15 cellular contexts compared by ENCODE assay signal in genomic region chr10:99964791-99965190, GRCh38. TPM values are rescaled to one million over a fixed set of nuclear protein-coding genes. Genes with fewer than 3 reads are reported as not detected.
DNase-seq lines count a peak whose midpoint lies in the region; ATAC-seq and TF ChIP-seq lines count a peak whose summit lies in the region.
"Had no signal": no experiment of that assay in that cellular context is flagged by ENCODE, and none has a peak within 500 bp of the region (broad histone marks: within the 10 kb centered on the region; RNA-seq: fewer than 3 reads in every experiment).

No MANE protein-coding gene starts in this region.

- H3K9me3 Mint-ChIP-seq in neural crest cell: no peaks in the 10 kb centered on the region
- H3K9me3 Mint-ChIP-seq: CD4-positive, alpha-beta T cell; stimulated activated naive CD8-positive, alpha-beta T cell treated with anti-CD3 and anti-CD28 coated beads, Interleukin-15, amount 100 ng/mL, for 72 hours had no signal

- no peak overlapping the region for H3K27ac Mint-ChIP-seq in neural crest cell (ENCODE audit: unreplicated experiment)
- H3K27ac Mint-ChIP-seq: activated CD8-positive, alpha-beta T cell treated with anti-CD3 and anti-CD28 coated beads, Interleukin-2, amount 10 ng/mL, durations not matched to agents 7 days and 5 days; CD4-positive, alpha-beta T cell had no signal

- H3K9me3 ChIP-seq in lower lobe of right lung: no peaks in the 10 kb centered on the region
- H3K9me3 ChIP-seq: esophagus muscularis mucosa had no signal

- no peaks in the 10 kb centered on the region for H3K27me3 ChIP-seq in lower lobe of right lung (ENCODE audit: low read depth)
- H3K27me3 ChIP-seq: esophagus muscularis mucosa had no signal

- TF ChIP-seq CTCF in AG10803 (conservative IDR thresholded peaks at IDR 0.05; ENCODE audit: low read length): peak; percentile 46
- TF ChIP-seq CTCF in neural crest cell (conservative IDR thresholded peaks at IDR 0.05): peak; percentile 22
- TF ChIP-seq CTCF in lower lobe of right lung (IDR thresholded peaks at IDR 0.05): no peak

- no peak overlapping the region for H3K4me3 Mint-ChIP-seq in neural crest cell
- H3K4me3 Mint-ChIP-seq: activated CD8-positive, alpha-beta T cell treated with anti-CD3 and anti-CD28 coated beads, Interleukin-2, amount 10 ng/mL, durations not matched to agents 7 days and 5 days; CD4-positive, alpha-beta T cell; stimulated activated naive CD8-positive, alpha-beta T cell treated with anti-CD3 and anti-CD28 coated beads, Interleukin-15, amount 100 ng/mL, for 72 hours had no signal

- no peak overlapping the region for H3K27ac ChIP-seq in lower lobe of right lung

- peaks cover 1% of the 10 kb centered on the region for H3K36me3 Mint-ChIP-seq in neural crest cell (ENCODE audit: low read depth)

- peaks cover 21% of the 10 kb centered on the region for H3K36me3 ChIP-seq in lower lobe of right lung

- DNase-seq in AG10803 (ENCODE audit: low read depth): peak; percentile 36
- DNase-seq in NCI-H69 (lab: John Stamatoyannopoulos, UW): peak; percentile 1
- DNase-seq in dermis microvascular lymphatic vessel endothelial cell (ENCODE audit: low read depth in 2 of 2): peak; percentile 39 to 79
- DNase-seq in neural crest cell (ENCODE audit: low read depth, low spot score): no peak
- no peak for DNase-seq in lower lobe of right lung
- DNase-seq in hypothalamus (lab: John Stamatoyannopoulos, UW): no peak
- DNase-seq in sciatic nerve (ENCODE audit: low spot score): no peak
- DNase-seq in Ammon's horn (ENCODE audit: low spot score): no peak
- DNase-seq: activated CD8-positive, alpha-beta T cell treated with anti-CD3 and anti-CD28 coated beads, Interleukin-2, amount 10 ng/mL, durations not matched to agents 7 days and 5 days; CD4-positive, alpha-beta T cell; cerebellar nuclear complex; NCI-H1048; NCI-H2227 treated with DMSO at 0.1 percent for 48 hours; stimulated activated naive CD8-positive, alpha-beta T cell treated with anti-CD3 and anti-CD28 coated beads, Interleukin-15, amount 100 ng/mL, for 72 hours had no signal

- intact Hi-C loops in lower lobe of right lung (cut with DNase I): no loop called here
- intact Hi-C loops in sciatic nerve (cut with DNase I): no loop called here

- no peaks in the 10 kb centered on the region for H3K27me3 Mint-ChIP-seq in neural crest cell (ENCODE audit: low read depth)
- H3K27me3 Mint-ChIP-seq: CD4-positive, alpha-beta T cell; stimulated activated naive CD8-positive, alpha-beta T cell treated with anti-CD3 and anti-CD28 coated beads, Interleukin-15, amount 100 ng/mL, for 72 hours had no signal

- peaks cover 9% of the 10 kb centered on the region for H3K4me1 ChIP-seq in lower lobe of right lung

- ATAC-seq in lower lobe of right lung (no peak), sciatic nerve (no peak)
- ATAC-seq: activated CD8-positive, alpha-beta T cell treated with anti-CD3 and anti-CD28 coated beads, Interleukin-2, amount 10 ng/mL, durations not matched to agents 7 days and 5 days; stimulated activated naive CD8-positive, alpha-beta T cell treated with anti-CD3 and anti-CD28 coated beads, Interleukin-15, amount 100 ng/mL, for 72 hours had no signal

- H3K4me1 Mint-ChIP-seq in neural crest cell: peaks cover 20% of the 10 kb centered on the region
- H3K4me1 Mint-ChIP-seq: stimulated activated naive CD8-positive, alpha-beta T cell treated with anti-CD3 and anti-CD28 coated beads, Interleukin-15, amount 100 ng/mL, for 72 hours had no signal

- H3K4me3 ChIP-seq in AG10803 (ENCODE audit: low read length): no peak overlapping the region
- H3K4me3 ChIP-seq in lower lobe of right lung: no peak overlapping the region
- H3K4me3 ChIP-seq: esophagus muscularis mucosa had no signal

RNA-seq across cellular contexts. Expression of gene DNMBP, which starts 45.0 kb away (rescaled TPM):
- 21.3 and 38.4 TPM in 2 replicates for total RNA-seq in dermis microvascular lymphatic vessel endothelial cell
- 17.8 and 18.3 TPM in 2 replicates for total RNA-seq in neural crest cell
- total RNA-seq in lower lobe of right lung: 13.7 TPM
- 26.8 TPM for total RNA-seq in sciatic nerve

Comparison
In these comparisons a context has a peak if more than half of its experiments do, and no peak if none do; other contexts are left out.
1. DNase-seq: peak in AG10803 (single experiment), NCI-H69 (single experiment) and dermis microvascular lymphatic vessel endothelial cell (2 of 2); none in neural crest cell (single experiment), lower lobe of right lung (single experiment), hypothalamus (0 of 51), sciatic nerve (single experiment) and Ammon's horn (single experiment).